In genomic region chr18:10242922-10243680, GRCh38 we compare ENCODE assay signal across 17 cellular contexts.
DNase-seq lines count a peak whose midpoint lies in the region; ATAC-seq and TF ChIP-seq lines count a peak whose summit lies in the region.
"Had no signal": no experiment of that assay in that cellular context is flagged by ENCODE, and none has a peak within 500 bp of the region (broad histone marks: within the 10 kb centered on the region; RNA-seq: fewer than 3 reads in every experiment).

No MANE protein-coding gene starts in this region.

- ATAC-seq in left lung, result peak; percentile 21
- no peak for ATAC-seq in left cardiac atrium
- ATAC-seq: activated T-cell treated with anti-CD3 and anti-CD28 coated beads, Interleukin-2, amount 50 U/mL, for 4 hours; right cardiac atrium; stimulated activated naive CD8-positive, alpha-beta T cell treated with anti-CD3 and anti-CD28 coated beads, Interleukin-15, Interleukin-2, amounts not matched to agents 100 U/mL and 50 U/mL, for 24 hours had no signal

- CTCF ChIA-PET in A673 (lab: Charles Lee), result no interaction called here

- no peak for TF ChIP-seq POLR2A in transverse colon (IDR thresholded peaks at IDR 0.05)

- H3K27ac ChIP-seq in A673 (ENCODE audit: low read depth, low read length, poor library complexity, severe bottlenecking) (no peak overlapping the region), left lung (no peak overlapping the region), transverse colon (no peak overlapping the region)
- H3K27ac ChIP-seq: brain microvascular endothelial cell had no signal

- DNase-seq in A673 (ENCODE audit: low spot score) (peak; percentile 65), astrocyte of the hippocampus (ENCODE audit: low read depth, low spot score) (peak; percentile 14), left lung (no peak), HUDEP-2 (lab: John Stamatoyannopoulos, UW; ENCODE audit: unreplicated experiment in 76 of 76) (no peak), left cardiac atrium (no peak), transverse colon (no peak)
- no peak for DNase-seq in activated naive CD4-positive, alpha-beta T cell treated with Interleukin-2 at 50 U/mL for 16 hours
- DNase-seq: ACHN; activated CD4-positive, alpha-beta memory T cell treated with anti-CD3 and anti-CD28 coated beads, Interleukin-2, amount 10 ng/mL, durations not matched to agents 7 days and 5 days; activated T-cell treated with anti-CD3 and anti-CD28 coated beads, Interleukin-2, amount 50 U/mL, for 4 hours; brain microvascular endothelial cell; DND-41; HFFc6; NCI-H2029 treated with DMSO at 0.1 percent for 48 hours; right cardiac atrium; stimulated activated naive CD8-positive, alpha-beta T cell treated with anti-CD3 and anti-CD28 coated beads, Interleukin-15, Interleukin-2, amounts not matched to agents 100 U/mL and 50 U/mL, for 24 hours had no signal

- no peaks in the 10 kb centered on the region for H3K9me3 ChIP-seq in A673 (ENCODE audit: low read depth, low read length, poor library complexity, severe bottlenecking)
- H3K9me3 ChIP-seq in left lung, result no peaks in the 10 kb centered on the region
- no peaks in the 10 kb centered on the region for H3K9me3 ChIP-seq in transverse colon

- in situ Hi-C loops in transverse colon (cut with MboI; ENCODE audit: low pct_ligation_motif_present in 1 of 4, low pct_unique_long_range_greater_than_20kb in 1 of 4, low sequenced_read_pairs in 3 of 4), result no loop called here

- H3K4me1 ChIP-seq in A673 (ENCODE audit: insufficient read depth, low read length, poor library complexity, severe bottlenecking) (peaks cover 42% of the 10 kb centered on the region), left lung (peaks cover 5 to 50% of the 10 kb centered on the region in 2 donors), transverse colon (peaks cover 0 to 20% (median 0%) of the 10 kb centered on the region in 4 donors)

- 71 to 87% methylated on average over 3 to 7 of the region's 7 CpGs for WGBS in transverse colon (ENCODE audit: low coverage in 1 of 2), 2 donors

- TF ChIP-seq EP300 in Ishikawa (IDR thresholded peaks at IDR 0.05; ENCODE audit: borderline replicate concordance) (no peak), transverse colon (IDR thresholded peaks at IDR 0.05; ENCODE audit: low read depth) (no peak)

- no peak for TF ChIP-seq RAD21 in Ishikawa (IDR thresholded peaks at IDR 0.05; ENCODE audit: low read depth)

- intact Hi-C loops in A673 (cut with micrococcal nuclease; ENCODE audit: unreplicated experiment) (loop anchor here (5.0 to 10.0 kb wide), 2 partner anchors 212 to 279 kb away; partner anchors contain the start of gene APCDD1), left lung (cut with DNase I) (no loop called here), left cardiac atrium (cut with DNase I) (no loop called here), transverse colon (cut with DNase I; ENCODE audit: low total_unique reads) (no loop called here)

- POLR2A ChIA-PET in A673 (lab: Charles Lee; ENCODE audit: low non-redundant PET), result no interaction called here

- no peaks in the 10 kb centered on the region for H3K36me3 ChIP-seq in A673 (ENCODE audit: insufficient read depth, low read length, poor library complexity, severe bottlenecking)
- no peaks in the 10 kb centered on the region for H3K36me3 ChIP-seq in left lung
- H3K36me3 ChIP-seq in transverse colon, result peaks cover 0 to 2% (median 0%) of the 10 kb centered on the region in 4 donors
- H3K36me3 ChIP-seq: brain microvascular endothelial cell had no signal

- BruUV-seq in A673 (replicated peaks; lab: Mats Ljungman, UMichigan), result no TSS peak

- TF ChIP-seq CTCF in A673 (conservative IDR thresholded peaks at IDR 0.05; ENCODE audit: low read depth, low read length), result no peak
- no peak for TF ChIP-seq CTCF in left lung (IDR thresholded peaks at IDR 0.05)
- TF ChIP-seq CTCF in transverse colon (IDR thresholded peaks at IDR 0.05), result no peak

- no peaks in the 10 kb centered on the region for H3K27me3 ChIP-seq in A673 (replicated peaks; ENCODE audit: insufficient read depth, low read depth, low read length, poor library complexity)
- H3K27me3 ChIP-seq in left lung, result no peaks in the 10 kb centered on the region
- no peaks in the 10 kb centered on the region for H3K27me3 ChIP-seq in transverse colon
- H3K27me3 ChIP-seq: brain microvascular endothelial cell had no signal

- no peak overlapping the region for H3K4me3 ChIP-seq in A673 (ENCODE audit: low read depth, low read length, poor library complexity, severe bottlenecking)
- H3K4me3 ChIP-seq in left lung, result no peak overlapping the region
- no peak overlapping the region for H3K4me3 ChIP-seq in transverse colon

TF ChIP-seq in Ishikawa, 13 proteins besides CTCF, POLR2A, EP300 and RAD21:
- TF ChIP-seq YY1 (IDR thresholded peaks at IDR 0.05; ENCODE audit: low read depth) (0 out of 2 replicates have a peak, but pooled peaks have one; percentile 41), CREB1 (IDR thresholded peaks at IDR 0.05; ENCODE audit: low read depth) (no peak), EGR1 (IDR thresholded peaks at IDR 0.05) (no peak), FOXM1 (IDR thresholded peaks at IDR 0.05; ENCODE audit: borderline replicate concordance, low read depth) (no peak)
TF ChIP-seq in Ishikawa: peak in this region for 1.

Comparison
In these comparisons a context has a peak if more than half of its experiments do, and no peak if none do; other contexts are left out.
1. DNase-seq: peak in A673 (single experiment) and astrocyte of the hippocampus (single experiment); none in left lung (0 of 2), activated naive CD4-positive, alpha-beta T cell treated with Interleukin-2 at 50 U/mL for 16 hours (single experiment), HUDEP-2 (0 of 76), left cardiac atrium (single experiment) and transverse colon (single experiment).